1 cellular context compared by ENCODE assay signal in the genomic region with DNA sequence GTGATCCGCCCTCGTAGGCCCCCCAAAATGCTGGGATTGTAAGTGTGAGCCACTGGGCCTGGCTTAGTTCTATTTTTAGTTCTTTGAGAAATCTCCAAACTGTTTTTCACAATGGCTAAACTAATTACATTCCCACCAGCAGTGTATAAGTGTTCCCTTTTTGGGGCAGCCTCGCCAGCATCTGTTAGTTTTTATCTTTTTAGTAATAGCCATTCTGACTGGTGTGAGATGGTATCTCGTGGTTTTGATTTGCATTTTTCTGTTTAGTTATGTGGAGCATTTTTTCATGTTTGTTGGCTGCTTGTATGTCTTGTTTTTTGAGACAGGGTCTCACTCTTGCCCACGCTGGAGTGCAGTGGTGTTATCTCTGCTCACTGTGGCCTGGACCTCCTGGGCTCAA.
TF ChIP-seq lines count a peak whose summit lies in the region.

No MANE protein-coding gene starts in this region.

TF ChIP-seq in WTC11, 78 proteins besides CTCF, POLR2A, EP300 and RAD21 (continued from another document):
- TF ChIP-seq FOXP4 (CRISPR knock-in tag; IDR thresholded peaks at IDR 0.05) (no peak), HMGA2 (CRISPR knock-in tag; IDR thresholded peaks at IDR 0.05) (no peak), SMAD3 (CRISPR knock-in tag; IDR thresholded peaks at IDR 0.05; ENCODE audit: borderline replicate concordance) (no peak), IRF1 (CRISPR knock-in tag; IDR thresholded peaks at IDR 0.05) (no peak), HMGXB4 (CRISPR knock-in tag; IDR thresholded peaks at IDR 0.05) (no peak), ETV6 (CRISPR knock-in tag; IDR thresholded peaks at IDR 0.05) (no peak), SOX15 (CRISPR knock-in tag; IDR thresholded peaks at IDR 0.05) (no peak), NFE2L1 (CRISPR knock-in tag; IDR thresholded peaks at IDR 0.05) (no peak), AFF4 (CRISPR knock-in tag; IDR thresholded peaks at IDR 0.05; ENCODE audit: borderline replicate concordance) (no peak), KAT7 (CRISPR knock-in tag; IDR thresholded peaks at IDR 0.05; ENCODE audit: borderline replicate concordance) (no peak), STAT6 (CRISPR knock-in tag; conservative IDR thresholded peaks at IDR 0.05; ENCODE audit: low read depth) (no peak)
- TF ChIP-seq, protein P1, sequence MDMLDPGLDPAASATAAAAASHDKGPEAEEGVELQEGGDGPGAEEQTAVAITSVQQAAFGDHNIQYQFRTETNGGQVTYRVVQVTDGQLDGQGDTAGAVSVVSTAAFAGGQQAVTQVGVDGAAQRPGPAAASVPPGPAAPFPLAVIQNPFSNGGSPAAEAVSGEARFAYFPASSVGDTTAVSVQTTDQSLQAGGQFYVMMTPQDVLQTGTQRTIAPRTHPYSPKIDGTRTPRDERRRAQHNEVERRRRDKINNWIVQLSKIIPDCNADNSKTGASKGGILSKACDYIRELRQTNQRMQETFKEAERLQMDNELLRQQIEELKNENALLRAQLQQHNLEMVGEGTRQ (CRISPR knock-in tag; IDR thresholded peaks at IDR 0.05) = no peak
- TF ChIP-seq, protein P2, sequence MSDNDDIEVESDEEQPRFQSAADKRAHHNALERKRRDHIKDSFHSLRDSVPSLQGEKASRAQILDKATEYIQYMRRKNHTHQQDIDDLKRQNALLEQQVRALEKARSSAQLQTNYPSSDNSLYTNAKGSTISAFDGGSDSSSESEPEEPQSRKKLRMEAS (CRISPR knock-in tag; IDR thresholded peaks at IDR 0.05) = no peak
- TF ChIP-seq, protein P3, sequence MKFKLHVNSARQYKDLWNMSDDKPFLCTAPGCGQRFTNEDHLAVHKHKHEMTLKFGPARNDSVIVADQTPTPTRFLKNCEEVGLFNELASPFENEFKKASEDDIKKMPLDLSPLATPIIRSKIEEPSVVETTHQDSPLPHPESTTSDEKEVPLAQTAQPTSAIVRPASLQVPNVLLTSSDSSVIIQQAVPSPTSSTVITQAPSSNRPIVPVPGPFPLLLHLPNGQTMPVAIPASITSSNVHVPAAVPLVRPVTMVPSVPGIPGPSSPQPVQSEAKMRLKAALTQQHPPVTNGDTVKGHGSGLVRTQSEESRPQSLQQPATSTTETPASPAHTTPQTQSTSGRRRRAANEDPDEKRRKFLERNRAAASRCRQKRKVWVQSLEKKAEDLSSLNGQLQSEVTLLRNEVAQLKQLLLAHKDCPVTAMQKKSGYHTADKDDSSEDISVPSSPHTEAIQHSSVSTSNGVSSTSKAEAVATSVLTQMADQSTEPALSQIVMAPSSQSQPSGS (CRISPR knock-in tag; IDR thresholded peaks at IDR 0.05; ENCODE audit: borderline replicate concordance, low read depth) = no peak
- TF ChIP-seq, protein P4, sequence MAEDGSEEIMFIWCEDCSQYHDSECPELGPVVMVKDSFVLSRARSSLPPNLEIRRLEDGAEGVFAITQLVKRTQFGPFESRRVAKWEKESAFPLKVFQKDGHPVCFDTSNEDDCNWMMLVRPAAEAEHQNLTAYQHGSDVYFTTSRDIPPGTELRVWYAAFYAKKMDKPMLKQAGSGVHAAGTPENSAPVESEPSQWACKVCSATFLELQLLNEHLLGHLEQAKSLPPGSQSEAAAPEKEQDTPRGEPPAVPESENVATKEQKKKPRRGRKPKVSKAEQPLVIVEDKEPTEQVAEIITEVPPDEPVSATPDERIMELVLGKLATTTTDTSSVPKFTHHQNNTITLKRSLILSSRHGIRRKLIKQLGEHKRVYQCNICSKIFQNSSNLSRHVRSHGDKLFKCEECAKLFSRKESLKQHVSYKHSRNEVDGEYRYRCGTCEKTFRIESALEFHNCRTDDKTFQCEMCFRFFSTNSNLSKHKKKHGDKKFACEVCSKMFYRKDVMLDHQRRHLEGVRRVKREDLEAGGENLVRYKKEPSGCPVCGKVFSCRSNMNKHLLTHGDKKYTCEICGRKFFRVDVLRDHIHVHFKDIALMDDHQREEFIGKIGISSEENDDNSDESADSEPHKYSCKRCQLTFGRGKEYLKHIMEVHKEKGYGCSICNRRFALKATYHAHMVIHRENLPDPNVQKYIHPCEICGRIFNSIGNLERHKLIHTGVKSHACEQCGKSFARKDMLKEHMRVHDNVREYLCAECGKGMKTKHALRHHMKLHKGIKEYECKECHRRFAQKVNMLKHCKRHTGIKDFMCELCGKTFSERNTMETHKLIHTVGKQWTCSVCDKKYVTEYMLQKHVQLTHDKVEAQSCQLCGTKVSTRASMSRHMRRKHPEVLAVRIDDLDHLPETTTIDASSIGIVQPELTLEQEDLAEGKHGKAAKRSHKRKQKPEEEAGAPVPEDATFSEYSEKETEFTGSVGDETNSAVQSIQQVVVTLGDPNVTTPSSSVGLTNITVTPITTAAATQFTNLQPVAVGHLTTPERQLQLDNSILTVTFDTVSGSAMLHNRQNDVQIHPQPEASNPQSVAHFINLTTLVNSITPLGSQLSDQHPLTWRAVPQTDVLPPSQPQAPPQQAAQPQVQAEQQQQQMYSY (CRISPR knock-in tag; IDR thresholded peaks at IDR 0.05) = no peak
